Comparison of ENCODE assay signal across 8 cellular contexts in the genomic region with DNA sequence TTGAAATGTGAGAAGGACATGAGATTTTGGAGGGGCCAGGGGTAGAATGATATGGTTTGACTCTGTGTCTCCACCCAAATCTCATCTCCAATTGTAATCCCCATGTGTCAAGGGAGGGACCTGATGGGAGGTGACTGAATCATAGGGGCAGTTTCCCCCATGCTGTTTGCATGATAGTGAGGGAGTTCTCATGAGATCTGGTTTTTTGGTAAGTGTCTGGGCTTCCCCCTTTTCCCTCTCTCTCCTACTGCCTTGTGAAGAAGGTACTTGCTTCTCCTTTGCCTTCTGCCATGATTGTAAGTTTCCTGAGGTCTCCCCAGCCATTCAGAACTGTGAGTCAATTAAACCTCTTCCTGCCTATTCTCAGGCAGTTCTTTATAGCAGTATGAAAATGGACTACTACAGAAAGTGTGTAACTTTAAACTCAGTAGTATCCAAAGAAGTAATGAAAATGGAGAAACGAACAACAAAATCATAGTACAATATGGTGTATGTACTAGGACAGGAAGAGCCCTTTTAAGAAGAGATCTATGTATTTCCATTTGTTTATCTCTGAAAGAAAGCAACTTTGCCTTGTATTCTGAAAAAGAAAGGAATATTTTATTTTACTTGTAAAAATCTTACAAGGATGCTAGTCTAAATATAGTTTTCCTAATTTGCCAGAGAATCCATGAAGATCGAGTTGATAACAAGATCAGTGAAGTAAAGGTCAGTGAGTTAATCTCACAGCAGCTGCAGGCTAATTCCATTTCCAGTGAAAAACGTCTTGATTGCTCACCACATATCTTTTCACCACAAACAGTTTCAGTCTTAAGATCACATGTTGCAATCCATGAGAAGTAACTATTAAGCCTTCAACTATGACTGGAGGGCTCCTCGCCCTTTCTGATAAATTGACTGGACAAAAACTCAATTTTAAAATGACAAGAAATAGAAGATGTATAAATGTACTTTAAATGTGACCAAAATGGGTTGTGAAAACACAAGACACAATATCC. TPM values are rescaled to one million over a fixed set of nuclear protein-coding genes. Genes with fewer than 3 reads are reported as not detected.
DNase-seq lines count a peak whose midpoint lies in the region; ATAC-seq and TF ChIP-seq lines count a peak whose summit lies in the region.

No MANE protein-coding gene starts in this region.

- no peaks in the 10 kb centered on the region for H3K79me2 ChIP-seq in PC-3 (ENCODE audit: low read length)

- H3K4me3 Mint-ChIP-seq in endothelial cell (ENCODE audit: unreplicated experiment) (peak overlapping the region; percentile 28), T-helper 17 cell (no peak overlapping the region), CD14-positive monocyte (no peak overlapping the region)

- H3K4me3 ChIP-seq in PC-3 (ENCODE audit: low read length), result no peak overlapping the region

- no peak overlapping the region for H2AFZ ChIP-seq in PC-3 (ENCODE audit: low read length)

- H3K9ac ChIP-seq in PC-3 (ENCODE audit: low read length), result no peak overlapping the region

- no peaks in the 10 kb centered on the region for H3K9me2 ChIP-seq in PC-3 (replicated peaks; ENCODE audit: low read length)

- H3K27ac Mint-ChIP-seq in endothelial cell (ENCODE audit: unreplicated experiment), result no peak overlapping the region
- no peak overlapping the region for H3K27ac Mint-ChIP-seq in T-helper 17 cell
- peak overlapping the region in 2 of 7 donors; percentile 7 to 48 for H3K27ac Mint-ChIP-seq in CD14-positive monocyte

- no peak for TF ChIP-seq CTCF in PC-3 (conservative IDR thresholded peaks at IDR 0.05; ENCODE audit: low read depth, low read length)
- TF ChIP-seq CTCF in endothelial cell (IDR thresholded peaks at IDR 0.05; ENCODE audit: unreplicated experiment), result no peak
- no peak for TF ChIP-seq CTCF in CD14-positive monocyte (IDR thresholded peaks at IDR 0.05)

- no peaks in the 10 kb centered on the region for H3K27me3 ChIP-seq in PC-3 (ENCODE audit: low read length)

- DNase-seq in GF-D8 (lab: John Stamatoyannopoulos, UW), result peak; percentile 59
- DNase-seq in PC-3, result peak; percentile 57
- no peak for DNase-seq in endothelial cell (ENCODE audit: low spot score)
- DNase-seq in renal cortical epithelial cell (ENCODE audit: low read depth), result peak; percentile 96
- no peak for DNase-seq in SHP77 (lab: John Stamatoyannopoulos, UW)
- DNase-seq in T-helper 17 cell, result no peak
- no peak for DNase-seq in CD14-positive monocyte (ENCODE audit: low spot score)

- H3K4me1 Mint-ChIP-seq in endothelial cell (ENCODE audit: unreplicated experiment), result peaks cover 9% of the 10 kb centered on the region
- H3K4me1 Mint-ChIP-seq in T-helper 17 cell, result peaks cover 5% of the 10 kb centered on the region
- H3K4me1 Mint-ChIP-seq in CD14-positive monocyte, result peaks cover 24% of the 10 kb centered on the region

- H3K4me2 ChIP-seq in PC-3 (ENCODE audit: low read length), result no peak overlapping the region

- H3K27ac ChIP-seq in PC-3 (ENCODE audit: low read length), result peak overlapping the region; percentile 22

- no peaks in the 10 kb centered on the region for H4K20me1 ChIP-seq in PC-3 (ENCODE audit: low read length)

- intact Hi-C loops in PC-3 (cut with micrococcal nuclease) (no loop called here), CD14-positive monocyte (cut with micrococcal nuclease) (no loop called here)

- no TSS peak for BruUV-seq in PC-3 (replicated peaks; lab: Mats Ljungman, UMichigan)

- H3F3A ChIP-seq in PC-3 (ENCODE audit: low read length, unreplicated experiment), result no peaks in the 10 kb centered on the region

- CTCF ChIA-PET in PC-3 (lab: Charles Lee), result no interaction called here

- ATAC-seq in PC-3 (no peak), GM21381 (IDR thresholded peaks at IDR 0.05; ENCODE audit: unreplicated experiment) (no peak), T-helper 17 cell (no peak)

- H3K36me3 ChIP-seq in PC-3 (ENCODE audit: low read depth, low read length), result peaks cover 6% of the 10 kb centered on the region; the same call in 1 of the 2 replicates

- H3K9me3 Mint-ChIP-seq in endothelial cell (ENCODE audit: unreplicated experiment) (peaks cover 9% of the 10 kb centered on the region), CD14-positive monocyte (peaks cover 13 to 23% (median 17%) of the 10 kb centered on the region in 7 donors)

- H3K9me3 ChIP-seq in PC-3 (ENCODE audit: low read length) (0 out of 2 replicates have a peak, but pooled peaks cover 6% of the 10 kb centered on the region), T-helper 17 cell (ENCODE audit: control insufficient read depth, low read length, poor library complexity, severe bottlenecking) (no peaks in the 10 kb centered on the region)

- peaks cover 8% of the 10 kb centered on the region; the same call in 1 of the 2 replicates for H3K4me1 ChIP-seq in PC-3 (ENCODE audit: insufficient read depth, low read length)

- H3K27me3 Mint-ChIP-seq in endothelial cell (ENCODE audit: unreplicated experiment) (peaks cover 3% of the 10 kb centered on the region), T-helper 17 cell (no peaks in the 10 kb centered on the region), CD14-positive monocyte (ENCODE audit: low read depth in 3 of 3) (peaks cover 0 to 2% (median 1%) of the 10 kb centered on the region in 3 donors)

- H3K36me3 Mint-ChIP-seq in endothelial cell (ENCODE audit: low read depth, unreplicated experiment) (peaks cover 34% of the 10 kb centered on the region), T-helper 17 cell (ENCODE audit: low read depth) (peaks cover 11% of the 10 kb centered on the region), CD14-positive monocyte (peaks cover 21 to 42% of the 10 kb centered on the region in 2 donors)

- POLR2A ChIA-PET in PC-3 (lab: Charles Lee; ENCODE audit: unreplicated experiment), result no interaction called here

RNA-seq across cellular contexts. Expression of gene PKD2, which starts 20.5 kb away (rescaled TPM):
- 12.9 and 14.9 TPM in 2 replicates for total RNA-seq in PC-3 (2014; rRNA removed)
- total RNA-seq in endothelial cell (ENCODE audit: unreplicated experiment), result 31.1 TPM
- total RNA-seq in renal cortical epithelial cell, result 29.2 and 189 TPM in 2 replicates
- total RNA-seq in T-helper 17 cell, result 10 to 100 TPM; 10.2 to 11.1 TPM
- 1 to 10 TPM; 1.2 to 2.4 TPM for polyA plus RNA-seq in CD14-positive monocyte

RNA-seq across cellular contexts. Expression of gene SPP1, which starts 52.4 kb away (rescaled TPM):
- total RNA-seq in PC-3 (2014; rRNA removed) (not detected in 2 replicates), endothelial cell (ENCODE audit: unreplicated experiment) (4.7 TPM), renal cortical epithelial cell (723 and 3,280 TPM in 2 replicates), T-helper 17 cell (not detected)
- polyA plus RNA-seq in CD14-positive monocyte, result not detected

Comparison
In these comparisons a context has a peak if more than half of its experiments do, and no peak if none do; other contexts are left out.
1. DNase-seq: peak in GF-D8 (single experiment), PC-3 (single experiment) and renal cortical epithelial cell (single experiment); none in endothelial cell (single experiment), SHP77 (0 of 2), T-helper 17 cell (0 of 3) and CD14-positive monocyte (single experiment).
2. RNA of gene SPP1, which starts 52.4 kb away (total RNA-seq): 723 to 3,280 TPM in renal cortical epithelial cell; 4.7 TPM in endothelial cell (single experiment), not detected in PC-3 and not detected in T-helper 17 cell; every median in the first group is over 100 times any median in the second.